18 cellular contexts compared by ENCODE assay signal in the genomic region with DNA sequence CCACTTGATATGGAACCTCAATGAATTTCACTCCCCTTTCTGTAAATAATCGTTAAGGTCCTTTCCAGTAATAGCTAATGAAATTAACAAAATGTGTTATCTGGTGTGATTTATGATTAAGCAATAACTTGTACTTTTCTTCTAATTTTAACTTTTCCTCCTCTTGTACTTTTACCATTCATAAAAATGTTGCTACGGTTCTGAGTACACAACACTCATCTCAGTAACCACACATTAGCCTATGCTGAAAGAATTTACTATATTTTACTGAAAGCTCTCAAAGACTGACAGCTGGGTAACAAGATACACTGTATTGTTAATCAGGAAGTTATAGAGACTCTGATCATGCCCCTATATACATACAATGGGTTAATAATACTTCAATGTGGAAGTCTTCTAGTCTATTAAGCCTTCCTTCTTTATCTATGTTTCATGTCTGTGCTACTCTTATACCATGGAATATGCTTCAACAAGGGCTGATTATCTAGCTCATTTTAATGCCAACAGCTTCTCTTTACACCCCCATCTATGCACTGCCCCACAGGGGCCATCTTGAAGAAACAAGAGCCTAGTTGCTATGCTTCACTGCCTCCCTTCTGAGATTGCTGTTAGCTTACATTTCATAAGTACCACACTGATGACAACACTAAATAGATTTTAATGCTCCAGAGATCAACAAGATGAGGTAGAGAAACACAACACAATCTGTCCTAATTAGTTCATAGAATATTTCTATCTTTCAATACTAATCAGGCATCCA. TPM values are rescaled to one million over a fixed set of nuclear protein-coding genes. Genes with fewer than 3 reads are reported as not detected.
DNase-seq lines count a peak whose midpoint lies in the region; ATAC-seq and TF ChIP-seq lines count a peak whose summit lies in the region.
"Had no signal": no experiment of that assay in that cellular context is flagged by ENCODE, and none has a peak within 500 bp of the region (broad histone marks: within the 10 kb centered on the region; RNA-seq: fewer than 3 reads in every experiment).

No MANE protein-coding gene starts in this region.

- H3K4me3 Mint-ChIP-seq in activated naive CD8-positive, alpha-beta T cell treated with anti-CD3 and anti-CD28 coated beads for 36 hours: no peak overlapping the region
- H3K4me3 Mint-ChIP-seq: activated CD8-positive, alpha-beta T cell treated with anti-CD3 and anti-CD28 coated beads for 36 hours; activated T-helper 1 cell treated with anti-CD3 and anti-CD28 coated beads, Interleukin-12 subunit alpha, Interleukin-12 subunit beta, Interleukin-2, Interleukin-4 antibody, amounts not matched to agents 30 ng/mL and 10 ng/mL and 1 ng/mL, durations not matched to agents 14 hours and 24 hours and 36 hours had no signal

- no peak for DNase-seq in HEK293T (ENCODE audit: extremely low spot score)
- DNase-seq in NCI-H2107 (lab: John Stamatoyannopoulos, UW): peak; percentile 3
- DNase-seq in choroid plexus epithelial cell (ENCODE audit: low read depth): peak; percentile 9
- no peak for DNase-seq in activated naive CD8-positive, alpha-beta T cell treated with anti-CD3 and anti-CD28 coated beads for 36 hours
- DNase-seq in activated naive CD4-positive, alpha-beta T cell (lab: John Stamatoyannopoulos, UW): no peak
- no peak for DNase-seq in mucosa of gallbladder (ENCODE audit: low spot score)
- no peak for DNase-seq in mesenteric fat pad (ENCODE audit: low spot score)
- DNase-seq: activated CD8-positive, alpha-beta T cell treated with anti-CD3 and anti-CD28 coated beads for 36 hours; amygdala; cortex of kidney; glutamatergic neuron; KBM-7; NCI-H526 treated with DMSO at 0.1 percent for 48 hours; occipital lobe; stimulated activated CD4-positive, alpha-beta T cell treated with anti-CD3 and anti-CD28 coated beads, Interleukin-4, amount 100 ng/mL, for 4 hours; trophoblast cell had no signal

- CTCF ChIA-PET in HEK293T (lab: Yijun Ruan, JAX): interaction anchor here (0.8 kb wide), 1 partner anchor 429 kb away, joined by 3 read pairs; no protein-coding TSS in a partner anchor

- H3K9me3 Mint-ChIP-seq in activated naive CD8-positive, alpha-beta T cell treated with anti-CD3 and anti-CD28 coated beads for 36 hours: no peaks in the 10 kb centered on the region
- H3K9me3 Mint-ChIP-seq: activated CD8-positive, alpha-beta T cell treated with anti-CD3 and anti-CD28 coated beads for 36 hours; activated T-helper 1 cell treated with anti-CD3 and anti-CD28 coated beads, Interleukin-12 subunit alpha, Interleukin-12 subunit beta, Interleukin-2, Interleukin-4 antibody, amounts not matched to agents 30 ng/mL and 10 ng/mL and 1 ng/mL, durations not matched to agents 14 hours and 24 hours and 36 hours had no signal

- TF ChIP-seq CTCF in choroid plexus epithelial cell (conservative IDR thresholded peaks at IDR 0.05; ENCODE audit: low read depth, low read length): no peak

- H3K4me3 ChIP-seq in choroid plexus epithelial cell (ENCODE audit: low read depth, low read length): no peak overlapping the region

- POLR2A ChIA-PET in HEK293T (lab: Yijun Ruan, JAX): interaction anchor here (0.7 kb wide), 1 partner anchor 333 kb away, joined by 5 read pairs; no protein-coding TSS in a partner anchor

- no peak overlapping the region for H3K27ac Mint-ChIP-seq in activated naive CD8-positive, alpha-beta T cell treated with anti-CD3 and anti-CD28 coated beads for 36 hours
- H3K27ac Mint-ChIP-seq: activated CD8-positive, alpha-beta T cell treated with anti-CD3 and anti-CD28 coated beads for 36 hours; activated T-helper 1 cell treated with anti-CD3 and anti-CD28 coated beads, Interleukin-12 subunit alpha, Interleukin-12 subunit beta, Interleukin-2, Interleukin-4 antibody, amounts not matched to agents 30 ng/mL and 10 ng/mL and 1 ng/mL, durations not matched to agents 14 hours and 24 hours and 36 hours had no signal

- peak; percentile 85 for ATAC-seq in GM18508 (IDR thresholded peaks at IDR 0.05; ENCODE audit: insufficient read depth, unreplicated experiment)
- ATAC-seq: activated CD8-positive, alpha-beta T cell treated with anti-CD3 and anti-CD28 coated beads for 36 hours had no signal

- no peaks in the 10 kb centered on the region for H3K27me3 Mint-ChIP-seq in activated naive CD8-positive, alpha-beta T cell treated with anti-CD3 and anti-CD28 coated beads for 36 hours
- H3K27me3 Mint-ChIP-seq: activated CD8-positive, alpha-beta T cell treated with anti-CD3 and anti-CD28 coated beads for 36 hours had no signal

- peaks cover 10% of the 10 kb centered on the region for H3K36me3 Mint-ChIP-seq in activated naive CD8-positive, alpha-beta T cell treated with anti-CD3 and anti-CD28 coated beads for 36 hours

- peaks cover 6% of the 10 kb centered on the region for H3K4me1 Mint-ChIP-seq in activated naive CD8-positive, alpha-beta T cell treated with anti-CD3 and anti-CD28 coated beads for 36 hours

TF ChIP-seq in HEK293T, 16 proteins besides CTCF, POLR2A, EP300 and RAD21:
- TF ChIP-seq ELF4 (IDR thresholded peaks at IDR 0.05): no peak
- TF ChIP-seq, protein P1, sequence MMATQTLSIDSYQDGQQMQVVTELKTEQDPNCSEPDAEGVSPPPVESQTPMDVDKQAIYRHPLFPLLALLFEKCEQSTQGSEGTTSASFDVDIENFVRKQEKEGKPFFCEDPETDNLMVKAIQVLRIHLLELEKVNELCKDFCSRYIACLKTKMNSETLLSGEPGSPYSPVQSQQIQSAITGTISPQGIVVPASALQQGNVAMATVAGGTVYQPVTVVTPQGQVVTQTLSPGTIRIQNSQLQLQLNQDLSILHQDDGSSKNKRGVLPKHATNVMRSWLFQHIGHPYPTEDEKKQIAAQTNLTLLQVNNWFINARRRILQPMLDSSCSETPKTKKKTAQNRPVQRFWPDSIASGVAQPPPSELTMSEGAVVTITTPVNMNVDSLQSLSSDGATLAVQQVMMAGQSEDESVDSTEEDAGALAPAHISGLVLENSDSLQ (IDR thresholded peaks at IDR 0.05): peak; percentile 25

RNA-seq across cellular contexts. Expression of gene LAMP2, which starts 39.1 kb away (rescaled TPM):
- 10 to 100 TPM; 30.3 to 31.4 TPM for total RNA-seq in activated naive CD8-positive, alpha-beta T cell treated with anti-CD3 and anti-CD28 coated beads for 36 hours
- total RNA-seq in mucosa of gallbladder (328 TPM), mesenteric fat pad (107 TPM)

Comparison
In these comparisons a context has a peak if more than half of its experiments do, and no peak if none do; other contexts are left out.
1. DNase-seq: peak in NCI-H2107 (single experiment) and choroid plexus epithelial cell (single experiment); none in HEK293T (single experiment), activated naive CD8-positive, alpha-beta T cell treated with anti-CD3 and anti-CD28 coated beads for 36 hours (single experiment), activated naive CD4-positive, alpha-beta T cell (0 of 4), mucosa of gallbladder (single experiment) and mesenteric fat pad (single experiment).